ENCODE assay signal across 8 cellular contexts in the genomic region with DNA sequence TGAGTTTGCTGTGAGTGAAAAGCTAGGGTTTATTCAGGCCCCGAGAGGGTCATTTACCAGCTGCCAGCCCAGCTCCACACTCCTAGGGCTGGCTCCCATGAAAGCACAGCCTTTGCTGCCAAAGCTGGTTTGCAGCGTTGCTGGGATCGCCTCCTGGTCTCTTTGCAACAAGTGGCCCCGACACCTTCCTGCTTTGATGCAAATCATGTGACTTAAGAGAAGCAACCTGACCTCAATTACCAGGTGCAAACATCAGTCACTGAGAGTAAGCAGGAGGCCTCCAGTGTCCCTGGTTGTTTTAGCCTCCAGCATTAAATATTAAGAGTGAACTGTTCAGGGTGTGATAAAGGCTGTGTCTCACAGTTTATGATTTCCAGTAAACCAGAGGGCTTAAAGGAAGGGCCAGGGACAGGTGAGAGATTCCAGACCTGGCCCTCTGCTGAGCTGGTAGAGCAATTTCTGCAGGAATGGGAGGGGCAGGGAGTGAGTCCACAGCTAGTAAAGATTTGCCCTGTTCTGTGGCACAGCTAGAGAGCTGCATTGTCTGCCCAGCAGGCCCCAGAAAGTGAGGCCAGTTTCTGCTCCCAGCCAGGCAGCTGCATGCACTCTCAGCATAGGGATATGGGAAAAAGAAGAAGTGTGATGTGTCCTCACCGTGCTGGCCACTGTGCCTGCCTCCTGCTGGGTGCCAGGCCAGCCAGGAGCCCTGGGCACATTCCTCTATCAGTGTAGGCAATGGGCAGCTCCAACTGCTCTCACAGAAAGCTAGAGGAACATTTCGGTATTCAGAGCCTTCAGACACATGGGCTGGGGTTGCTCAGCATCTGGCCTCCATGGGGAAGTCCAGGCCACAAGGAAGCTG. TPM values are rescaled to one million over a fixed set of nuclear protein-coding genes. Genes with fewer than 3 reads are reported as not detected.
DNase-seq lines count a peak whose midpoint lies in the region; ATAC-seq and TF ChIP-seq lines count a peak whose summit lies in the region.

No MANE protein-coding gene starts in this region.

- POLR2A ChIA-PET in HEK293T (lab: Yijun Ruan, JAX): interaction anchor here (0.8 to 1.4 kb wide), 2 partner anchors 63 to 69 kb away, joined by 4 to 7 read pairs; a partner anchor contains a TSS

- CTCF ChIA-PET in HEK293T (lab: Yijun Ruan, JAX): interaction anchor here (0.6 to 2.9 kb wide), 3 partner anchors 63 to 73 kb away, joined by 3 to 8 read pairs (median 4); a partner anchor contains a TSS

- H3K4me3 Mint-ChIP-seq in natural killer cell treated with Interleukin-12 subunit alpha and Interleukin-12 subunit beta and Interleukin-15 and Interleukin-18, amount 100 ng/mL, for 72 hours: peak overlapping the region; percentile 87

- peaks cover 20% of the 10 kb centered on the region for H3K36me3 Mint-ChIP-seq in natural killer cell treated with Interleukin-12 subunit alpha and Interleukin-12 subunit beta and Interleukin-15 and Interleukin-18, amount 100 ng/mL, for 72 hours

- H3K27ac Mint-ChIP-seq in natural killer cell treated with Interleukin-12 subunit alpha and Interleukin-12 subunit beta and Interleukin-15 and Interleukin-18, amount 100 ng/mL, for 72 hours: peak overlapping the region; percentile 97 to 100

- DNase-seq in GM13976 (ENCODE audit: low spot score) (peak; percentile 61), NCI-H187 (lab: John Stamatoyannopoulos, UW) (peak; percentile 32 to 64), dorsolateral prefrontal cortex (peak in 1 of 10 donors; percentile 24), HEK293T (ENCODE audit: extremely low spot score) (no peak), foreskin melanocyte (no peak)
- DNase-seq in activated CD4-positive, CD25-positive, alpha-beta regulatory T cell treated with anti-CD3 and anti-CD28 coated beads, Interleukin-2, amount 50 U/mL, for 72 hours: peak; percentile 47
- peak; percentile 83 for DNase-seq in natural killer cell treated with Interleukin-12 subunit alpha and Interleukin-12 subunit beta and Interleukin-15 and Interleukin-18, amount 100 ng/mL, for 72 hours (ENCODE audit: low spot score)

- H3K4me1 Mint-ChIP-seq in natural killer cell treated with Interleukin-12 subunit alpha and Interleukin-12 subunit beta and Interleukin-15 and Interleukin-18, amount 100 ng/mL, for 72 hours (ENCODE audit: low read depth in 2 of 2): peaks cover 93 to 100% of the 10 kb centered on the region in 2 donors

- no peaks in the 10 kb centered on the region for H3K9me3 Mint-ChIP-seq in natural killer cell treated with Interleukin-12 subunit alpha and Interleukin-12 subunit beta and Interleukin-15 and Interleukin-18, amount 100 ng/mL, for 72 hours

- intact Hi-C loops in dorsolateral prefrontal cortex (cut with DNase I): no loop called here

- no peak overlapping the region for H3K4me3 ChIP-seq in dorsolateral prefrontal cortex

- TF ChIP-seq CTCF in GM13976 (IDR thresholded peaks at IDR 0.05; ENCODE audit: borderline replicate concordance, control extremely low read depth, extremely low read depth, insufficient read depth, missing control alignments) (no peak), dorsolateral prefrontal cortex (IDR thresholded peaks at IDR 0.05 in 54 of 56, conservative IDR thresholded peaks at IDR 0.05 in 2 of 56; ENCODE audit: low read depth in 1 of 56, partially characterized antibody in 56 of 56) (no peak)

- in situ Hi-C loops in GM13976 (cut with MboI; ENCODE audit: low sequenced_read_pairs, unreplicated experiment): no loop called here

- ATAC-seq in natural killer cell treated with Interleukin-12 subunit alpha and Interleukin-12 subunit beta and Interleukin-15 and Interleukin-18, amount 100 ng/mL, for 72 hours: peak; percentile 58 to 75
- no peak for ATAC-seq in HG02840 (IDR thresholded peaks at IDR 0.05; ENCODE audit: low FRiP score, unreplicated experiment)

- H3K27me3 ChIP-seq in dorsolateral prefrontal cortex: no peaks in the 10 kb centered on the region

- H3K27me3 Mint-ChIP-seq in natural killer cell treated with Interleukin-12 subunit alpha and Interleukin-12 subunit beta and Interleukin-15 and Interleukin-18, amount 100 ng/mL, for 72 hours: no peaks in the 10 kb centered on the region

- H3K27ac ChIP-seq in dorsolateral prefrontal cortex: peak overlapping the region in 48 of 59 donors; percentile 1 to 74 (median 46)

TF ChIP-seq in HEK293T, 16 proteins besides CTCF, POLR2A, EP300 and RAD21:
- TF ChIP-seq ARNT (IDR thresholded peaks at IDR 0.05): no peak
- TF ChIP-seq FOXA1 (IDR thresholded peaks at IDR 0.05): no peak
- no peak for TF ChIP-seq SP1 (IDR thresholded peaks at IDR 0.05)

RNA-seq across cellular contexts. Expression of a gene that starts 58.0 kb away (rescaled TPM):
- 10 to 100 TPM in 109 of 120 experiments, 1 to 10 TPM in 11; 8.0 to 25.9 (median 13.9) TPM for total RNA-seq in dorsolateral prefrontal cortex
- 1 to 10 TPM; 3.5 to 6.4 TPM for total RNA-seq in natural killer cell treated with Interleukin-12 subunit alpha and Interleukin-12 subunit beta and Interleukin-15 and Interleukin-18, amount 100 ng/mL, for 72 hours

Comparison
In these comparisons a context has a peak if more than half of its experiments do, and no peak if none do; other contexts are left out.
1. DNase-seq: peak in GM13976 (single experiment), NCI-H187 (2 of 2), activated CD4-positive, CD25-positive, alpha-beta regulatory T cell treated with anti-CD3 and anti-CD28 coated beads, Interleukin-2, amount 50 U/mL, for 72 hours (single experiment) and natural killer cell treated with Interleukin-12 subunit alpha and Interleukin-12 subunit beta and Interleukin-15 and Interleukin-18, amount 100 ng/mL, for 72 hours (single experiment); none in HEK293T (single experiment) and foreskin melanocyte (single experiment).